Comparison of ENCODE assay signal across 7 cellular contexts in the genomic region with DNA sequence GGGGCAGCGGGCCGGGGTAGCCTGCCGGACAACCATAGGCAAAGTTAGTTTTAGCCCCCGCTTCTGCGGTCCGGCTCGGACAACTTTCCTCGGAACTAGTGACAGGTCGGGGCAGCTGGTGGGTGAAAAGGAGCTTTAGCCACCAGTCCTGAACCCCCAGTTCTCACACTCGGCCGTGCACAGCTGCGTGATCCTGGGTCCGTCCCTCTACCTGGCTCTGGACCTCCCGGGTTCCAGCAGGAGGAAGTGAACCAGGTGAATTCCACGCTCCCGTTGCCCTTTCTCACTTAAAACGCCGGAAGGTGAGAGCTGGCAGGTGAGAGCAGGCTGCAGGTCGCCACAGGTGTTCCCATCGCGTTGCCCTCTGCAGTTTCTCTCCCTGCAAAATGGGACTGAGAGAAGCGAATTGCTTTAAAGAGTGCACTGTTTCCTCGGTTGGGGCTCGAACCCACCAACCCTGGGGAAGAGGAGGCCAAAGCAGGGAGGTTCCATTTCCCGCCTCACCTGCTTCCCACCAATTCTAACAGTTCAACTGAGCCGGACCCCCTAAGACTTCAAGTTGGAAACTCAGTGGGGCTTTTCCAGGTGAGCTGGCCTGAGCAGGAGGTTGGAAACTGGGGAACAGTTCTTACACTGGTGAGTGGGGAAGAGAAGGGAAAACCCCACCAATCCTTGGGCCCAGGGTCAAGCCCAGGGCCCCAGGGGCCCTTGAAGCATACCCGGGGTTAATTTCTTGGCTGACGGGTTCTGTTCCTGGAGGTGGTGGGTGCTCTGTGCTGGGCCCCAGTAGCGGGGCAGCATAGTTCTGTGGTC. TPM values are rescaled to one million over a fixed set of nuclear protein-coding genes. Genes with fewer than 3 reads are reported as not detected.
DNase-seq lines count a peak whose midpoint lies in the region; ATAC-seq, FAIRE-seq and TF ChIP-seq lines count a peak whose summit lies in the region.

No MANE protein-coding gene starts in this region.

- peaks cover 19% of the 10 kb centered on the region for H3K27me3 Mint-ChIP-seq in GM23338 (ENCODE audit: insufficient read depth, low read depth, poor library complexity)

- DNase-seq in GM23338 (ENCODE audit: low spot score): peak; percentile 57
- DNase-seq in RWPE1 (ENCODE audit: low spot score): peak; percentile 30
- DNase-seq in fibroblast of villous mesenchyme (ENCODE audit: low read depth): no peak
- peak; percentile 57 for DNase-seq in small intestine
- DNase-seq in epidermal melanocyte (ENCODE audit: insufficient read length, low spot score): no peak

- ATAC-seq in GM23338: peak; percentile 4
- no peak for ATAC-seq in GM21825 (IDR thresholded peaks at IDR 0.05; ENCODE audit: unreplicated experiment)
- no peak for ATAC-seq in GM21423 (IDR thresholded peaks at IDR 0.05; ENCODE audit: unreplicated experiment)

- H4K20me1 ChIP-seq in GM23338 (replicated peaks; ENCODE audit: insufficient read depth): 0 out of 2 replicates have a peak, but pooled peaks cover 4% of the 10 kb centered on the region

- H3K79me2 ChIP-seq in GM23338 (replicated peaks; ENCODE audit: insufficient read depth): no peaks in the 10 kb centered on the region

- peak overlapping the region; percentile 86 for H3K4me3 ChIP-seq in GM23338
- peak overlapping the region; percentile 70 for H3K4me3 ChIP-seq in fibroblast of villous mesenchyme (ENCODE audit: low read depth, low read length)
- H3K4me3 ChIP-seq in small intestine (ENCODE audit: low read depth in 1 of 2, low read length in 2 of 2): peak overlapping the region; percentile 52 to 79

- peaks cover 22% of the 10 kb centered on the region for H3K4me1 ChIP-seq in GM23338 (ENCODE audit: insufficient read depth)
- peaks cover 16% of the 10 kb centered on the region in 2 donors for H3K4me1 ChIP-seq in small intestine (ENCODE audit: control insufficient read depth in 2 of 2, insufficient read depth in 1 of 2, low read depth in 1 of 2, low read length in 1 of 2)

- peak overlapping the region; percentile 94 for H3K4me2 ChIP-seq in GM23338

- CTCF ChIA-PET in RWPE1 (lab: Yijun Ruan, JAX): interaction anchor here (0.6 to 1.4 kb wide), 2 partner anchors 9 to 1305 kb away, joined by 4 to 7 read pairs; no protein-coding TSS in a partner anchor

- H2AFZ ChIP-seq in GM23338: peak overlapping the region; percentile 96

- H3K9me3 ChIP-seq in small intestine (ENCODE audit: control insufficient read depth, low read depth): no peaks in the 10 kb centered on the region

- POLR2A ChIA-PET in RWPE1 (lab: Yijun Ruan, JAX; ENCODE audit: low non-redundant PET): interaction anchor here (1.0 kb wide), 1 partner anchor 12 kb away, joined by 3 read pairs; no protein-coding TSS in a partner anchor

- no peak for FAIRE-seq in small intestine (lab: Jason Lieb, UNC)

- no peak overlapping the region for H3K27ac ChIP-seq in GM23338 (ENCODE audit: low read depth)
- peak overlapping the region; percentile 99 for H3K27ac ChIP-seq in RWPE1
- H3K27ac ChIP-seq in small intestine (ENCODE audit: low read depth in 1 of 2, low read length in 1 of 2): peak overlapping the region; percentile 57 to 73

- no peak overlapping the region for H3K27ac Mint-ChIP-seq in GM23338

- H3K36me3 ChIP-seq in GM23338 (ENCODE audit: insufficient read depth) (no peaks in the 10 kb centered on the region), small intestine (ENCODE audit: control insufficient read depth in 2 of 2, insufficient read depth in 2 of 2, low read length in 2 of 2) (no peaks in the 10 kb centered on the region)

- H3K4me3 Mint-ChIP-seq in GM23338: peak overlapping the region; percentile 67

- peaks cover 33% of the 10 kb centered on the region for H3K4me1 Mint-ChIP-seq in GM23338

- H3F3A ChIP-seq in GM23338 (replicated peaks; ENCODE audit: low read depth): no peaks in the 10 kb centered on the region

- H3K9me3 Mint-ChIP-seq in GM23338: no peaks in the 10 kb centered on the region

- no peaks in the 10 kb centered on the region; the same call in 2 of the 3 replicates for H3K36me3 Mint-ChIP-seq in GM23338 (ENCODE audit: low read depth)

- no peak for TF ChIP-seq CTCF in GM23338 (conservative IDR thresholded peaks at IDR 0.05; ENCODE audit: low read depth in 2 of 2)
- TF ChIP-seq CTCF in RWPE1 (conservative IDR thresholded peaks at IDR 0.05; ENCODE audit: low read depth): no peak
- TF ChIP-seq CTCF in fibroblast of villous mesenchyme (IDR thresholded peaks at IDR 0.05; ENCODE audit: insufficient read depth, low read depth, low read length): no peak

- H3K27me3 ChIP-seq in GM23338 (ENCODE audit: insufficient read depth): peaks cover 22% of the 10 kb centered on the region
- no peaks in the 10 kb centered on the region for H3K27me3 ChIP-seq in small intestine (ENCODE audit: control insufficient read depth in 2 of 2, insufficient read depth in 2 of 2, low read length in 2 of 2)

- H3K9me2 ChIP-seq in GM23338 (ENCODE audit: insufficient read depth): no peaks in the 10 kb centered on the region

- 6 to 18% (median 9%) methylated on average over 29 of the region's 29 CpGs for WGBS in small intestine, 3 donors

TF ChIP-seq in GM23338, 12 proteins besides CTCF, POLR2A, EP300 and RAD21 (continues in another document):
- TF ChIP-seq ETS1 (IDR thresholded peaks at IDR 0.05) (no peak), JUNB (IDR thresholded peaks at IDR 0.05; ENCODE audit: unreplicated experiment) (no peak), NANOG (IDR thresholded peaks at IDR 0.05; ENCODE audit: borderline replicate concordance) (no peak), CREB1 (CRISPR knock-in tag; IDR thresholded peaks at IDR 0.05; ENCODE audit: low read depth) (no peak)
- TF ChIP-seq, protein P1, sequence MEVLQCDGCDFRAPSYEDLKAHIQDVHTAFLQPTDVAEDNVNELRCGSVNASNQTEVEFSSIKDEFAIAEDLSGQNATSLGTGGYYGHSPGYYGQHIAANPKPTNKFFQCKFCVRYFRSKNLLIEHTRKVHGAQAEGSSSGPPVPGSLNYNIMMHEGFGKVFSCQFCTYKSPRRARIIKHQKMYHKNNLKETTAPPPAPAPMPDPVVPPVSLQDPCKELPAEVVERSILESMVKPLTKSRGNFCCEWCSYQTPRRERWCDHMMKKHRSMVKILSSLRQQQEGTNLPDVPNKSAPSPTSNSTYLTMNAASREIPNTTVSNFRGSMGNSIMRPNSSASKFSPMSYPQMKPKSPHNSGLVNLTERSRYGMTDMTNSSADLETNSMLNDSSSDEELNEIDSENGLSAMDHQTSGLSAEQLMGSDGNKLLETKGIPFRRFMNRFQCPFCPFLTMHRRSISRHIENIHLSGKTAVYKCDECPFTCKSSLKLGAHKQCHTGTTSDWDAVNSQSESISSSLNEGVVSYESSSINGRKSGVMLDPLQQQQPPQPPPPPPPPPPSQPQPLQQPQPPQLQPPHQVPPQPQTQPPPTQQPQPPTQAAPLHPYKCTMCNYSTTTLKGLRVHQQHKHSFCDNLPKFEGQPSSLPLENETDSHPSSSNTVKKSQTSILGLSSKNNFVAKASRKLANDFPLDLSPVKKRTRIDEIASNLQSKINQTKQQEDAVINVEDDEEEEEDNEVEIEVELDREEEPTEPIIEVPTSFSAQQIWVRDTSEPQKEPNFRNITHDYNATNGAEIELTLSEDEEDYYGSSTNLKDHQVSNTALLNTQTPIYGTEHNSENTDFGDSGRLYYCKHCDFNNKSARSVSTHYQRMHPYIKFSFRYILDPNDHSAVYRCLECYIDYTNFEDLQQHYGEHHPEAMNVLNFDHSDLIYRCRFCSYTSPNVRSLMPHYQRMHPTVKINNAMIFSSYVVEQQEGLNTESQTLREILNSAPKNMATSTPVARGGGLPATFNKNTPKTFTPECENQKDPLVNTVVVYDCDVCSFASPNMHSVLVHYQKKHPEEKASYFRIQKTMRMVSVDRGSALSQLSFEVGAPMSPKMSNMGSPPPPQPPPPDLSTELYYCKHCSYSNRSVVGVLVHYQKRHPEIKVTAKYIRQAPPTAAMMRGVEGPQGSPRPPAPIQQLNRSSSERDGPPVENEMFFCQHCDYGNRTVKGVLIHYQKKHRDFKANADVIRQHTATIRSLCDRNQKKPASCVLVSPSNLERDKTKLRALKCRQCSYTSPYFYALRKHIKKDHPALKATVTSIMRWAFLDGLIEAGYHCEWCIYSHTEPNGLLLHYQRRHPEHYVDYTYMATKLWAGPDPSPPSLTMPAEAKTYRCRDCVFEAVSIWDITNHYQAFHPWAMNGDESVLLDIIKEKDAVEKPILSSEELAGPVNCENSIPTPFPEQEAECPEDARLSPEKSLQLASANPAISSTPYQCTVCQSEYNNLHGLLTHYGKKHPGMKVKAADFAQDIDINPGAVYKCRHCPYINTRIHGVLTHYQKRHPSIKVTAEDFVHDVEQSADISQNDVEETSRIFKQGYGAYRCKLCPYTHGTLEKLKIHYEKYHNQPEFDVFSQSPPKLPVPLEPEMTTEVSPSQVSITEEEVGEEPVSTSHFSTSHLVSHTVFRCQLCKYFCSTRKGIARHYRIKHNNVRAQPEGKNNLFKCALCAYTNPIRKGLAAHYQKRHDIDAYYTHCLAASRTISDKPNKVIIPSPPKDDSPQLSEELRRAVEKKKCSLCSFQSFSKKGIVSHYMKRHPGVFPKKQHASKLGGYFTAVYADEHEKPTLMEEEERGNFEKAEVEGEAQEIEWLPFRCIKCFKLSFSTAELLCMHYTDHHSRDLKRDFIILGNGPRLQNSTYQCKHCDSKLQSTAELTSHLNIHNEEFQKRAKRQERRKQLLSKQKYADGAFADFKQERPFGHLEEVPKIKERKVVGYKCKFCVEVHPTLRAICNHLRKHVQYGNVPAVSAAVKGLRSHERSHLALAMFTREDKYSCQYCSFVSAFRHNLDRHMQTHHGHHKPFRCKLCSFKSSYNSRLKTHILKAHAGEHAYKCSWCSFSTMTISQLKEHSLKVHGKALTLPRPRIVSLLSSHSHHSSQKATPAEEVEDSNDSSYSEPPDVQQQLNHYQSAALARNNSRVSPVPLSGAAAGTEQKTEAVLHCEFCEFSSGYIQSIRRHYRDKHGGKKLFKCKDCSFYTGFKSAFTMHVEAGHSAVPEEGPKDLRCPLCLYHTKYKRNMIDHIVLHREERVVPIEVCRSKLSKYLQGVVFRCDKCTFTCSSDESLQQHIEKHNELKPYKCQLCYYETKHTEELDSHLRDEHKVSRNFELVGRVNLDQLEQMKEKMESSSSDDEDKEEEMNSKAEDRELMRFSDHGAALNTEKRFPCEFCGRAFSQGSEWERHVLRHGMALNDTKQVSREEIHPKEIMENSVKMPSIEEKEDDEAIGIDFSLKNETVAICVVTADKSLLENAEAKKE (CRISPR knock-in tag; IDR thresholded peaks at IDR 0.05): no peak

RNA-seq across cellular contexts. Expression of gene CD82, which starts 0.5 kb away (rescaled TPM):
- 4.9 and 9.6 TPM in 2 replicates for total RNA-seq in GM23338 (2014; rRNA removed; shearing (Covaris generic))
- polyA plus RNA-seq in GM23338 (2016; fragmentation: Nextera tagmentation; extraction: Ambion mirVana) (4.4 and 5.5 TPM in 2 replicates), small intestine (10 to 100 TPM; 24.2 to 89.2 (median 50.5) TPM)
- total RNA-seq in fibroblast of villous mesenchyme: 28.3 and 38.4 TPM in 2 replicates

Comparison
In these comparisons a context has a peak if more than half of its experiments do, and no peak if none do; other contexts are left out.
1. DNase-seq: peak in GM23338 (single experiment), RWPE1 (single experiment) and small intestine (single experiment); none in fibroblast of villous mesenchyme (single experiment) and epidermal melanocyte (single experiment).
2. Peak in every context shown above with its lines, with median percentiles within 50 percentile points of each other: H3K4me3 ChIP-seq.